16 cellular contexts compared by ENCODE assay signal in the genomic region with DNA sequence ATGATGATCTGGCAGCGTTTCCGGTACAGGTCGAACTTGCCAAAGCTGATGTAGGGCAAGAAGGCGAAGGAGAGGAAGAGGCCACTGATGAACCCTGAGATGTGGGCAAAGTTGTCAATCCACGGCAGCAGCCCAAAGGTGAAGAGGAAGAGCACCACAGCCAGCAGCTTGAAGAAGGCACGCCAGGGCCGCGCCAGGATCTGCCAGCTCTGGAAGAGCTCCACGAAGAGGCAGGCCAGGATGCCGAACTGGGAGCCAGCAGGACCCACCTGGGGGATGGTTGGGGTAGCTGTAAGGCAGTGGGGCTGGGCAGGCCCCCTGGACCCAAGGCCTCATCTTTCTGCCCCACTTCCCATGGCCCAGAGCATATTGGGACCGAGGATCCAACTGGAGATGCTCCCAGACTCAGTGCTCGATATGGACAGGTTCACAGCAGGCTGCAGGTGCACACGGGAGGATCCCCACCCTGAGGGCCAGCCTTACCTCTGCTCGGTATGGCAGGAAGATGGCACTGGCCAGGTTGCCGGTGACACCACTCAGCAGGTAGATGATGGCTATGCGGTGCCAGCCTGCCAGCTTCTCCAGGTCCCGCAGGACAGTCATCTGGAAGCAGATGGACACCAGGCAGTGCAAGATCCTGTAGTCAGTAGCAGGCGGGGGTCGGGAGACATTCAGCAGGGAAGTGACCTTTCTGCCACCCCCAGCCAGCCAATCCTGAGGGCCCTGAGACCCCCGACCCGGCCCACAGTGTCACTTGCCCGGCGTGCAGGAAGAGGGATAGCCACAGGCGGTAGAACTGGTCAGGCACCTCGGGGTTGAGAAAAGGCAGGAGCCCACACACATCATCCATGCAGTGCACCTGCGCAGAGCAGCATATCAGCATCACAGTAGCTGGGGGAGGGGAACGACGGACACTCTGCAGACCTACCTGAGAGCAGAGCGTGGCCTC. TPM values are rescaled to one million over a fixed set of nuclear protein-coding genes. Genes with fewer than 3 reads are reported as not detected.
"Had no signal": no experiment of that assay in that cellular context is flagged by ENCODE, and none has a peak within 500 bp of the region (broad histone marks: within the 10 kb centered on the region; RNA-seq: fewer than 3 reads in every experiment).

No MANE protein-coding gene starts in this region.

- ATAC-seq: esophagus mucosa; naive thymus-derived CD8-positive, alpha-beta T cell; stimulated activated naive CD8-positive, alpha-beta T cell treated with anti-CD3 and anti-CD28 coated beads, Interleukin-15, Interleukin-2, amounts not matched to agents 100 U/mL and 50 U/mL, for 24 hours had no signal

- DNase-seq: activated B cell treated with CpG ODN at 0.5 μM for 24 hours; activated CD4-positive, alpha-beta T cell treated with anti-CD3 and anti-CD28 coated beads for 48 hours; activated CD8-positive, alpha-beta memory T cell treated with anti-CD3 and anti-CD28 coated beads, Interleukin-2, amount 50 U/mL, for 48 hours; activated naive CD8-positive, alpha-beta T cell treated with anti-CD3 and anti-CD28 coated beads, Interleukin-2, amount 10 ng/mL, durations not matched to agents 7 days and 5 days; naive thymus-derived CD8-positive, alpha-beta T cell; nucleus accumbens; stimulated activated CD4-positive, alpha-beta T cell treated with anti-CD3 and anti-CD28 coated beads, Interleukin-15, amount 100 ng/mL, for 24 hours; stimulated activated CD4-positive, alpha-beta T cell treated with anti-CD3 and anti-CD28 coated beads, Interleukin-4, amount 100 ng/mL, for 1 hour; stimulated activated naive CD8-positive, alpha-beta T cell treated with anti-CD3 and anti-CD28 coated beads, Interleukin-15, Interleukin-2, amounts not matched to agents 100 U/mL and 50 U/mL, for 24 hours; trophoblast cell had no signal

- H3K27ac ChIP-seq: breast epithelium had no signal

- H3K27me3 ChIP-seq: breast epithelium had no signal

- FAIRE-seq: islet of Langerhans, TTC549 had no signal

- H3K27ac Mint-ChIP-seq: activated B cell treated with CpG ODN at 0.5 μM for 24 hours; activated naive CD8-positive, alpha-beta T cell treated with anti-CD3 and anti-CD28 coated beads, Interleukin-2, amount 10 ng/mL, durations not matched to agents 7 days and 5 days; activated T-helper 1 cell treated with anti-CD3 and anti-CD28 coated beads, Interleukin-12 subunit alpha, Interleukin-12 subunit beta, Interleukin-2, Interleukin-4 antibody, amounts not matched to agents 30 ng/mL and 10 ng/mL and 1 ng/mL, durations not matched to agents 14 hours and 24 hours and 36 hours had no signal

- H3K9me3 ChIP-seq: breast epithelium had no signal

- H3K9me3 Mint-ChIP-seq: activated B cell treated with CpG ODN at 0.5 μM for 24 hours; activated naive CD8-positive, alpha-beta T cell treated with anti-CD3 and anti-CD28 coated beads, Interleukin-2, amount 10 ng/mL, durations not matched to agents 7 days and 5 days; activated T-helper 1 cell treated with anti-CD3 and anti-CD28 coated beads, Interleukin-12 subunit alpha, Interleukin-12 subunit beta, Interleukin-2, Interleukin-4 antibody, amounts not matched to agents 30 ng/mL and 10 ng/mL and 1 ng/mL, durations not matched to agents 14 hours and 24 hours and 36 hours; naive thymus-derived CD8-positive, alpha-beta T cell had no signal

- H3K4me3 ChIP-seq: breast epithelium had no signal

- H3K4me3 Mint-ChIP-seq: activated B cell treated with CpG ODN at 0.5 μM for 24 hours; activated naive CD8-positive, alpha-beta T cell treated with anti-CD3 and anti-CD28 coated beads, Interleukin-2, amount 10 ng/mL, durations not matched to agents 7 days and 5 days; activated T-helper 1 cell treated with anti-CD3 and anti-CD28 coated beads, Interleukin-12 subunit alpha, Interleukin-12 subunit beta, Interleukin-2, Interleukin-4 antibody, amounts not matched to agents 30 ng/mL and 10 ng/mL and 1 ng/mL, durations not matched to agents 14 hours and 24 hours and 36 hours; naive thymus-derived CD8-positive, alpha-beta T cell had no signal

- H3K27me3 Mint-ChIP-seq: activated B cell treated with CpG ODN at 0.5 μM for 24 hours; activated naive CD8-positive, alpha-beta T cell treated with anti-CD3 and anti-CD28 coated beads, Interleukin-2, amount 10 ng/mL, durations not matched to agents 7 days and 5 days; naive thymus-derived CD8-positive, alpha-beta T cell had no signal

- H3K4me1 ChIP-seq: breast epithelium had no signal

RNA-seq across cellular contexts. Expression of a gene that starts 13.7 kb away (rescaled TPM):
- total RNA-seq: naive thymus-derived CD8-positive, alpha-beta T cell; T-helper 2 cell treated with Interferon-gamma antibody and Interleukin-4, amounts not matched to agents 100 ng/mL and 5 ng/mL, for 36 hours had no signal
